Comparison of ENCODE assay signal across 1 cellular context in the genomic region with DNA sequence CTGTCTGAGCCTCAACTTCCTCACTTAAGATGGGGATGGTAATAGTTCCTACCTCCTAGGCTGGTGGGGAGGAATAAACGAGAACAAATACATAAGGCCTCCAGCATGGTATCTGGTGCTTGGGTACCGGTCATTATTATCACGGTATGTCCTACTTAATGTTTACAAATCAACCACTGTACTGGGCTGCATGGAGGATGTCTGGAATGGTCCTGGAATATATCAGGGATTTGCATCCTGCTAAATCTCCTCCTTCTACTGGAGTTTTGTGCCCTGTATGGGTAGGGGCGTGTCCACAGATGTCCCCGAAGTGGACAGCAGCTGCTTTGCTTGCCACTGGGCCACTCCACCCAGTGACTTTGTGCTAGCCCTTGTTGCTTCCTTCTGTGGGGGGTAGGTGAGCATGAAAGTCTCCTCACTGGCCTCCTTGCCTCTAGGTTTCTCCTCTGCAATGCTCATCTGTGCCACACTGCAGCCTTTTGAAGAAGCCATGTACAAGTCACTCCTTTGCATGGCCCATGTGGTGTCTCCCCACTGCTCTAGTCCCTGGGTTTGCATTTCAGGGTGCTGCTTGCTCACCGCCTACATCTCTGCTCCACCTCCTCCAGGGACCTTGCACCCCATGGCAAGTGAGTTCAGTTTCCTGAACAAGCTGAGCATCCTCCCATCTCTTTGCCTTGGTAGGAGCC.
TF ChIP-seq lines count a peak whose summit lies in the region.

No MANE protein-coding gene starts in this region.

TF ChIP-seq in GM12878, 131 proteins besides CTCF, POLR2A, EP300 and RAD21:
- TF ChIP-seq SRF (IDR thresholded peaks at IDR 0.05; ENCODE audit: low read depth in 2 of 2, low read length in 2 of 2) (no peak), CEBPB (IDR thresholded peaks at IDR 0.05; ENCODE audit: borderline replicate concordance in 1 of 2, low read depth in 2 of 2, low read length in 2 of 2) (no peak), ZBED1 (IDR thresholded peaks at IDR 0.05; ENCODE audit: borderline replicate concordance) (no peak), JUND (IDR thresholded peaks at IDR 0.05; ENCODE audit: low read depth, low read length) (no peak), RAD51 (IDR thresholded peaks at IDR 0.05) (no peak), BACH1 (IDR thresholded peaks at IDR 0.05; ENCODE audit: borderline replicate concordance) (no peak), DPF2 (IDR thresholded peaks at IDR 0.05) (no peak)
- TF ChIP-seq, protein P1, sequence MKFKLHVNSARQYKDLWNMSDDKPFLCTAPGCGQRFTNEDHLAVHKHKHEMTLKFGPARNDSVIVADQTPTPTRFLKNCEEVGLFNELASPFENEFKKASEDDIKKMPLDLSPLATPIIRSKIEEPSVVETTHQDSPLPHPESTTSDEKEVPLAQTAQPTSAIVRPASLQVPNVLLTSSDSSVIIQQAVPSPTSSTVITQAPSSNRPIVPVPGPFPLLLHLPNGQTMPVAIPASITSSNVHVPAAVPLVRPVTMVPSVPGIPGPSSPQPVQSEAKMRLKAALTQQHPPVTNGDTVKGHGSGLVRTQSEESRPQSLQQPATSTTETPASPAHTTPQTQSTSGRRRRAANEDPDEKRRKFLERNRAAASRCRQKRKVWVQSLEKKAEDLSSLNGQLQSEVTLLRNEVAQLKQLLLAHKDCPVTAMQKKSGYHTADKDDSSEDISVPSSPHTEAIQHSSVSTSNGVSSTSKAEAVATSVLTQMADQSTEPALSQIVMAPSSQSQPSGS (IDR thresholded peaks at IDR 0.05; ENCODE audit: low read length) = no peak
- TF ChIP-seq, protein P2, sequence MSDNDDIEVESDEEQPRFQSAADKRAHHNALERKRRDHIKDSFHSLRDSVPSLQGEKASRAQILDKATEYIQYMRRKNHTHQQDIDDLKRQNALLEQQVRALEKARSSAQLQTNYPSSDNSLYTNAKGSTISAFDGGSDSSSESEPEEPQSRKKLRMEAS (IDR thresholded peaks at IDR 0.05; ENCODE audit: low read depth, low read length) = no peak
- TF ChIP-seq, protein P3, sequence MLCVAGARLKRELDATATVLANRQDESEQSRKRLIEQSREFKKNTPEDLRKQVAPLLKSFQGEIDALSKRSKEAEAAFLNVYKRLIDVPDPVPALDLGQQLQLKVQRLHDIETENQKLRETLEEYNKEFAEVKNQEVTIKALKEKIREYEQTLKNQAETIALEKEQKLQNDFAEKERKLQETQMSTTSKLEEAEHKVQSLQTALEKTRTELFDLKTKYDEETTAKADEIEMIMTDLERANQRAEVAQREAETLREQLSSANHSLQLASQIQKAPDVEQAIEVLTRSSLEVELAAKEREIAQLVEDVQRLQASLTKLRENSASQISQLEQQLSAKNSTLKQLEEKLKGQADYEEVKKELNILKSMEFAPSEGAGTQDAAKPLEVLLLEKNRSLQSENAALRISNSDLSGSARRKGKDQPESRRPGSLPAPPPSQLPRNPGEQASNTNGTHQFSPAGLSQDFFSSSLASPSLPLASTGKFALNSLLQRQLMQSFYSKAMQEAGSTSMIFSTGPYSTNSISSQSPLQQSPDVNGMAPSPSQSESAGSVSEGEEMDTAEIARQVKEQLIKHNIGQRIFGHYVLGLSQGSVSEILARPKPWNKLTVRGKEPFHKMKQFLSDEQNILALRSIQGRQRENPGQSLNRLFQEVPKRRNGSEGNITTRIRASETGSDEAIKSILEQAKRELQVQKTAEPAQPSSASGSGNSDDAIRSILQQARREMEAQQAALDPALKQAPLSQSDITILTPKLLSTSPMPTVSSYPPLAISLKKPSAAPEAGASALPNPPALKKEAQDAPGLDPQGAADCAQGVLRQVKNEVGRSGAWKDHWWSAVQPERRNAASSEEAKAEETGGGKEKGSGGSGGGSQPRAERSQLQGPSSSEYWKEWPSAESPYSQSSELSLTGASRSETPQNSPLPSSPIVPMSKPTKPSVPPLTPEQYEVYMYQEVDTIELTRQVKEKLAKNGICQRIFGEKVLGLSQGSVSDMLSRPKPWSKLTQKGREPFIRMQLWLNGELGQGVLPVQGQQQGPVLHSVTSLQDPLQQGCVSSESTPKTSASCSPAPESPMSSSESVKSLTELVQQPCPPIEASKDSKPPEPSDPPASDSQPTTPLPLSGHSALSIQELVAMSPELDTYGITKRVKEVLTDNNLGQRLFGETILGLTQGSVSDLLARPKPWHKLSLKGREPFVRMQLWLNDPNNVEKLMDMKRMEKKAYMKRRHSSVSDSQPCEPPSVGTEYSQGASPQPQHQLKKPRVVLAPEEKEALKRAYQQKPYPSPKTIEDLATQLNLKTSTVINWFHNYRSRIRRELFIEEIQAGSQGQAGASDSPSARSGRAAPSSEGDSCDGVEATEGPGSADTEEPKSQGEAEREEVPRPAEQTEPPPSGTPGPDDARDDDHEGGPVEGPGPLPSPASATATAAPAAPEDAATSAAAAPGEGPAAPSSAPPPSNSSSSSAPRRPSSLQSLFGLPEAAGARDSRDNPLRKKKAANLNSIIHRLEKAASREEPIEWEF (IDR thresholded peaks at IDR 0.05; ENCODE audit: insufficient replicate concordance, low read depth, low read length) = no peak
TF ChIP-seq in GM12878: peak in this region for 0.
